Comparison of ENCODE assay signal across 11 cellular contexts in the genomic region with DNA sequence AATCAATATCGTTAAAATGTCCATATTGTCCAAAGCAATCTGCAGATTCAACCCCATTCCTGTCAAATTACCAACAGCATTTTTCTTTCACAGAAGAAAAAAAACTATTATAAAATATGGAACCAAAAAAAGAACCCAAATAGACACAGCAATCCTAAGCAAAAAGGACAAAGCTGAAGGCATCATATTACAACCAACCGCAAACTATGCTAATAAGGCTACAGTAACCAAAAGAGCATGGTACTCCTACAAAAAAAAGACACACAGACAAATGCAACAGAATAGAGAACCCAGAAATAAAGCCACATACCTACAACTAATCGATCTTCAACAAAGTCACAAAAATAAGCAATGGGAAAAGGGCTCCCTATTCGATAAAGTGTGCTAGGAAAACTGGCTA.
"Had no signal": no experiment of that assay in that cellular context is flagged by ENCODE, and none has a peak within 500 bp of the region (broad histone marks: within the 10 kb centered on the region; RNA-seq: fewer than 3 reads in every experiment).

No MANE protein-coding gene starts in this region.

- H3K4me1 ChIP-seq: colonic mucosa had no signal

- H3K4me3 Mint-ChIP-seq: activated CD4-positive, alpha-beta memory T cell treated with anti-CD3 and anti-CD28 coated beads, Interleukin-2, amount 10 ng/mL, durations not matched to agents 7 days and 5 days; activated naive CD8-positive, alpha-beta T cell treated with anti-CD3 and anti-CD28 coated beads, Interleukin-2, amount 10 ng/mL, durations not matched to agents 7 days and 5 days; naive thymus-derived CD8-positive, alpha-beta T cell had no signal

- H3K9me3 ChIP-seq: colonic mucosa, right atrium auricular region had no signal

- H3K27me3 ChIP-seq: ascending aorta, cardiac muscle cell, colonic mucosa, right atrium auricular region had no signal

- H3K27ac ChIP-seq: ascending aorta, cardiac muscle cell, colonic mucosa, right atrium auricular region had no signal

- DNase-seq: activated CD4-positive, alpha-beta memory T cell treated with anti-CD3 and anti-CD28 coated beads, Interleukin-2, amount 10 ng/mL, durations not matched to agents 7 days and 5 days; activated CD8-positive, alpha-beta memory T cell treated with anti-CD3 and anti-CD28 coated beads, Interleukin-2, amount 50 U/mL, for 48 hours; activated naive CD8-positive, alpha-beta T cell treated with anti-CD3 and anti-CD28 coated beads, Interleukin-2, amount 10 ng/mL, durations not matched to agents 7 days and 5 days; colonic mucosa; effector memory CD4-positive, alpha-beta T cell; glutamatergic neuron; naive thymus-derived CD8-positive, alpha-beta T cell; small intestine had no signal

- H3K27ac Mint-ChIP-seq: activated CD4-positive, alpha-beta memory T cell treated with anti-CD3 and anti-CD28 coated beads, Interleukin-2, amount 10 ng/mL, durations not matched to agents 7 days and 5 days; activated naive CD8-positive, alpha-beta T cell treated with anti-CD3 and anti-CD28 coated beads, Interleukin-2, amount 10 ng/mL, durations not matched to agents 7 days and 5 days had no signal

- ATAC-seq: naive thymus-derived CD8-positive, alpha-beta T cell had no signal

- H3K27me3 Mint-ChIP-seq: activated CD4-positive, alpha-beta memory T cell treated with anti-CD3 and anti-CD28 coated beads, Interleukin-2, amount 10 ng/mL, durations not matched to agents 7 days and 5 days; activated naive CD8-positive, alpha-beta T cell treated with anti-CD3 and anti-CD28 coated beads, Interleukin-2, amount 10 ng/mL, durations not matched to agents 7 days and 5 days; naive thymus-derived CD8-positive, alpha-beta T cell had no signal
